ENCODE assay signal across 31 cellular contexts in the genomic region with DNA sequence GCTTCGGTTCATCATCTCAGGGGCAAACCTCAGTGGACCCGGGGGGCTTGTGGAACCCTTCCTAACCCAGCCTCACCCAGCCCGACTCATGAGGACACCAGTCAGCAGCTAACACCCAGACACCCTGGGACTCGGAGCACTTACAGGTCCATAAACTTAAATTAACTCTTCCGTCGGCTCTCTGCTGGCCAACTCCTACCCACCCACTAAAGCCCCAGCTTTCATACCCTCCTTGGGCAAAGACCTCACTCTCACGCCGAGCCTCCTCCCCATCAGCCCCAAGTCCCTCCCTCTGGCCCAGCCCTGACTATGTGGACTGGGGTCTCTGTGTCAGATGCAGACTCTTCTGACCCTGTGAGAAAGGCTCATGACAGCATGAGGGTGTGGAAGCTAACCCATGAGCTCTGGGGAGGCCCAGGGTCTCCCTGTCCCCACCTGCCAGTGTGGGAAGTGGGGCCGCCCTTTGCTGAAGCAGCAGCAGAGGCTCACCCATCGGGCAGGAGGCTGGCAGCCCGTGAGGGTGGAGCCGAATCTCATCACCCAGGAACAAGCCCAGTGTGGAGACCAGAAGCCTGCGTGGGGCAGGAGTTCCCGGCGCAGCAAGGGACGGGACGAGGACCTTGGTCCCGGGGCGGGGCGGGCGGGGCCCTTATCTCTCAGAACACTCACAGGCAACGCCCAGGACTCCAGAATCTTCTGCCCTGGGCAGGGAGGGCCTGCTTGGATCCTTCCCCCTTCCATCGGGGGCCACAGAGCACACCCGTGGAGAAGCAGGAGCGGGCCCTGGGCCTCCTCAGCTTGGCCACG. TPM values are rescaled to one million over a fixed set of nuclear protein-coding genes. Genes with fewer than 3 reads are reported as not detected.
DNase-seq lines count a peak whose midpoint lies in the region; ATAC-seq, FAIRE-seq and TF ChIP-seq lines count a peak whose summit lies in the region.
"Had no signal": no experiment of that assay in that cellular context is flagged by ENCODE, and none has a peak within 500 bp of the region (broad histone marks: within the 10 kb centered on the region; RNA-seq: fewer than 3 reads in every experiment).

No MANE protein-coding gene starts in this region.

- WGBS in transverse colon (ENCODE audit: low coverage in 1 of 2), 2 donors, result 65% methylated on average over 16 of the region's 26 CpGs; no CpG with 5 or more reads in 1 of the 2 donors

- no peaks in the 10 kb centered on the region for H3K4me1 ChIP-seq in astrocyte (ENCODE audit: insufficient read depth, low read length)
- peaks cover 0 to 19% (median 17%) of the 10 kb centered on the region in 4 donors for H3K4me1 ChIP-seq in transverse colon
- H3K4me1 ChIP-seq: sigmoid colon, SJCRH30, testis had no signal

- H3K4me1 Mint-ChIP-seq in activated naive CD8-positive, alpha-beta T cell treated with anti-CD3 and anti-CD28 coated beads, Interleukin-2, amount 10 ng/mL, durations not matched to agents 7 days and 5 days, result no peaks in the 10 kb centered on the region
- peaks cover 2% of the 10 kb centered on the region for H3K4me1 Mint-ChIP-seq in activated naive CD8-positive, alpha-beta T cell treated with anti-CD3 and anti-CD28 coated beads for 36 hours
- H3K4me1 Mint-ChIP-seq in astrocyte (ENCODE audit: low read depth, unreplicated experiment), result no peaks in the 10 kb centered on the region
- H3K4me1 Mint-ChIP-seq in T-helper 2 cell treated with Interferon-gamma antibody and Interleukin-4, amounts not matched to agents 5 μg/mL and 100 μg/mL, for 36 hours (ENCODE audit: low read depth), result no peaks in the 10 kb centered on the region
- H3K4me1 Mint-ChIP-seq in effector memory CD8-positive, alpha-beta T cell (ENCODE audit: low read depth in 2 of 2), result peaks cover 0 to 6% of the 10 kb centered on the region in 2 donors

- H3K4me3 Mint-ChIP-seq in activated naive CD8-positive, alpha-beta T cell treated with anti-CD3 and anti-CD28 coated beads, Interleukin-2, amount 10 ng/mL, durations not matched to agents 7 days and 5 days, result no peak overlapping the region
- H3K4me3 Mint-ChIP-seq in activated naive CD8-positive, alpha-beta T cell treated with anti-CD3 and anti-CD28 coated beads for 36 hours, result no peak overlapping the region
- H3K4me3 Mint-ChIP-seq in astrocyte (ENCODE audit: unreplicated experiment), result no peak overlapping the region
- H3K4me3 Mint-ChIP-seq in T-helper 2 cell treated with Interferon-gamma antibody and Interleukin-4, amounts not matched to agents 5 μg/mL and 100 μg/mL, for 36 hours, result no peak overlapping the region
- H3K4me3 Mint-ChIP-seq in effector memory CD8-positive, alpha-beta T cell, result no peak overlapping the region
- H3K4me3 Mint-ChIP-seq: activated T-cell treated with anti-CD3 and anti-CD28 coated beads, Interleukin-2, amount 50 U/mL, for 24 hours; CD4-positive, alpha-beta memory T cell; IgD-negative memory B cell had no signal

- TF ChIP-seq POLR2A in transverse colon (IDR thresholded peaks at IDR 0.05), result no peak
- TF ChIP-seq POLR2A in H54 (IDR thresholded peaks at IDR 0.05; ENCODE audit: low read depth, low read length), result no peak

- H3K9ac ChIP-seq in astrocyte (ENCODE audit: low read length), result no peak overlapping the region

- no peak overlapping the region for H3K4me2 ChIP-seq in astrocyte (ENCODE audit: low read length)

- H3K27ac ChIP-seq in astrocyte (ENCODE audit: low read depth, low read length), result no peak overlapping the region
- peak overlapping the region; percentile 66 to 82 (median 72) for H3K27ac ChIP-seq in transverse colon
- H3K27ac ChIP-seq: epithelial cell of prostate, sigmoid colon, SJCRH30, testis had no signal

- no peaks in the 10 kb centered on the region for H3K27me3 Mint-ChIP-seq in activated naive CD8-positive, alpha-beta T cell treated with anti-CD3 and anti-CD28 coated beads, Interleukin-2, amount 10 ng/mL, durations not matched to agents 7 days and 5 days
- no peaks in the 10 kb centered on the region for H3K27me3 Mint-ChIP-seq in activated naive CD8-positive, alpha-beta T cell treated with anti-CD3 and anti-CD28 coated beads for 36 hours
- H3K27me3 Mint-ChIP-seq in astrocyte (ENCODE audit: low read depth, unreplicated experiment), result no peaks in the 10 kb centered on the region
- no peaks in the 10 kb centered on the region for H3K27me3 Mint-ChIP-seq in T-helper 2 cell treated with Interferon-gamma antibody and Interleukin-4, amounts not matched to agents 5 μg/mL and 100 μg/mL, for 36 hours (ENCODE audit: low read depth)
- no peaks in the 10 kb centered on the region for H3K27me3 Mint-ChIP-seq in effector memory CD8-positive, alpha-beta T cell
- H3K27me3 Mint-ChIP-seq: activated T-cell treated with anti-CD3 and anti-CD28 coated beads, Interleukin-2, amount 50 U/mL, for 24 hours; CD4-positive, alpha-beta memory T cell; IgD-negative memory B cell had no signal

- in situ Hi-C loops in transverse colon (cut with MboI; ENCODE audit: low pct_ligation_motif_present in 1 of 4, low pct_unique_long_range_greater_than_20kb in 1 of 4, low sequenced_read_pairs in 3 of 4), result no loop called here

- TF ChIP-seq CTCF in astrocyte (IDR thresholded peaks at IDR 0.05; ENCODE audit: insufficient read depth, low read depth, low read length), result no peak
- no peak for TF ChIP-seq CTCF in transverse colon (IDR thresholded peaks at IDR 0.05)

- peaks cover 53% of the 10 kb centered on the region for H3K79me2 ChIP-seq in astrocyte (ENCODE audit: insufficient read depth, low read length)

- no peak for ATAC-seq in activated naive CD8-positive, alpha-beta T cell treated with anti-CD3 and anti-CD28 coated beads, Interleukin-2, amount 10 ng/mL, durations not matched to agents 7 days and 5 days (ENCODE audit: low read depth)
- no peak for ATAC-seq in effector memory CD8-positive, alpha-beta T cell (replicated peaks)
- ATAC-seq: stimulated activated naive CD8-positive, alpha-beta T cell treated with anti-CD3 and anti-CD28 coated beads, Interleukin-15, Interleukin-2, amounts not matched to agents 100 U/mL and 50 U/mL, for 24 hours had no signal

- DNase-seq in activated naive CD8-positive, alpha-beta T cell treated with anti-CD3 and anti-CD28 coated beads, Interleukin-2, amount 10 ng/mL, durations not matched to agents 7 days and 5 days, result no peak
- DNase-seq in activated naive CD8-positive, alpha-beta T cell treated with anti-CD3 and anti-CD28 coated beads for 36 hours, result no peak
- DNase-seq in astrocyte (ENCODE audit: low read depth) (no peak), inferior parietal cortex (ENCODE audit: extremely low spot score) (peak; percentile 17), transverse colon (peak; percentile 80), H54 (ENCODE audit: insufficient read length, low spot score) (no peak)
- DNase-seq in T-helper 2 cell treated with Interferon-gamma antibody and Interleukin-4, amounts not matched to agents 5 μg/mL and 100 μg/mL, for 36 hours (ENCODE audit: low spot score), result no peak
- DNase-seq in effector memory CD8-positive, alpha-beta T cell, result no peak
- DNase-seq: activated gamma-delta T cell treated with Interleukin-2 at 50 U/mL for 16 hours; activated T-cell treated with anti-CD3 and anti-CD28 coated beads, Interleukin-2, amount 50 U/mL, for 24 hours; AML-193; dorsolateral prefrontal cortex; GOT3; head of caudate nucleus; kidney glomerular epithelial cell; NCI-H1105; NCI-H1930; NCI-H524 treated with DMSO at 0.1 percent for 48 hours; posterior cingulate gyrus; sigmoid colon; SJCRH30; stimulated activated naive CD8-positive, alpha-beta T cell treated with anti-CD3 and anti-CD28 coated beads, Interleukin-15, Interleukin-2, amounts not matched to agents 100 U/mL and 50 U/mL, for 24 hours; T-helper 1 cell; testis had no signal

- intact Hi-C loops in transverse colon (cut with DNase I; ENCODE audit: low total_unique reads), result no loop called here

- TF ChIP-seq EP300 in transverse colon (IDR thresholded peaks at IDR 0.05; ENCODE audit: low read depth), result no peak

- H3K27me3 ChIP-seq in astrocyte (ENCODE audit: insufficient read depth, low read length) (no peaks in the 10 kb centered on the region), transverse colon (no peaks in the 10 kb centered on the region)
- H3K27me3 ChIP-seq: dorsolateral prefrontal cortex, sigmoid colon, SJCRH30, testis had no signal

- H3K36me3 ChIP-seq in astrocyte (ENCODE audit: insufficient read depth, low read length), result peaks cover 3% of the 10 kb centered on the region
- H3K36me3 ChIP-seq in transverse colon, result peaks cover 0 to 3% (median 0%) of the 10 kb centered on the region in 4 donors

- no peaks in the 10 kb centered on the region for H3K9me3 Mint-ChIP-seq in activated naive CD8-positive, alpha-beta T cell treated with anti-CD3 and anti-CD28 coated beads, Interleukin-2, amount 10 ng/mL, durations not matched to agents 7 days and 5 days
- no peaks in the 10 kb centered on the region for H3K9me3 Mint-ChIP-seq in activated naive CD8-positive, alpha-beta T cell treated with anti-CD3 and anti-CD28 coated beads for 36 hours
- peaks cover 2% of the 10 kb centered on the region for H3K9me3 Mint-ChIP-seq in astrocyte (ENCODE audit: unreplicated experiment)
- H3K9me3 Mint-ChIP-seq in T-helper 2 cell treated with Interferon-gamma antibody and Interleukin-4, amounts not matched to agents 5 μg/mL and 100 μg/mL, for 36 hours, result no peaks in the 10 kb centered on the region
- no peaks in the 10 kb centered on the region for H3K9me3 Mint-ChIP-seq in effector memory CD8-positive, alpha-beta T cell
- H3K9me3 Mint-ChIP-seq: activated T-cell treated with anti-CD3 and anti-CD28 coated beads, Interleukin-2, amount 50 U/mL, for 24 hours; CD4-positive, alpha-beta memory T cell; IgD-negative memory B cell had no signal

- H3K9me3 ChIP-seq in astrocyte (ENCODE audit: insufficient read depth, low read depth, low read length) (peaks cover 3% of the 10 kb centered on the region), transverse colon (no peaks in the 10 kb centered on the region)
- H3K9me3 ChIP-seq: sigmoid colon, SJCRH30, testis had no signal

- FAIRE-seq in astrocyte (lab: Jason Lieb, UNC) (no peak), H54 (lab: Jason Lieb, UNC) (no peak)
- FAIRE-seq: A204.1, GM12892, RCC 7860 had no signal

- peaks cover 11% of the 10 kb centered on the region for H3K36me3 Mint-ChIP-seq in activated naive CD8-positive, alpha-beta T cell treated with anti-CD3 and anti-CD28 coated beads, Interleukin-2, amount 10 ng/mL, durations not matched to agents 7 days and 5 days
- peaks cover 6% of the 10 kb centered on the region for H3K36me3 Mint-ChIP-seq in activated naive CD8-positive, alpha-beta T cell treated with anti-CD3 and anti-CD28 coated beads for 36 hours
- peaks cover 17% of the 10 kb centered on the region for H3K36me3 Mint-ChIP-seq in astrocyte (ENCODE audit: low read depth, unreplicated experiment)
- peaks cover 5% of the 10 kb centered on the region for H3K36me3 Mint-ChIP-seq in T-helper 2 cell treated with Interferon-gamma antibody and Interleukin-4, amounts not matched to agents 5 μg/mL and 100 μg/mL, for 36 hours (ENCODE audit: low read depth)
- peaks cover 20% of the 10 kb centered on the region for H3K36me3 Mint-ChIP-seq in effector memory CD8-positive, alpha-beta T cell (ENCODE audit: insufficient read depth)
- H3K36me3 Mint-ChIP-seq: IgD-negative memory B cell had no signal

- no peak overlapping the region for H2AFZ ChIP-seq in astrocyte (ENCODE audit: low read depth, low read length)

- H3K4me3 ChIP-seq in astrocyte (ENCODE audit: insufficient read depth, low read depth, low read length), result no peak overlapping the region
- no peak overlapping the region for H3K4me3 ChIP-seq in transverse colon
- H3K4me3 ChIP-seq: dorsolateral prefrontal cortex, lung, sigmoid colon, SJCRH30, testis had no signal

- POLR2A ChIA-PET in activated naive CD8-positive, alpha-beta T cell treated with anti-CD3 and anti-CD28 coated beads, Interleukin-2, amount 10 ng/mL, durations not matched to agents 7 days and 5 days (lab: Charles Lee), result no interaction called here

- peak overlapping the region; percentile 33 for H3K27ac Mint-ChIP-seq in activated naive CD8-positive, alpha-beta T cell treated with anti-CD3 and anti-CD28 coated beads, Interleukin-2, amount 10 ng/mL, durations not matched to agents 7 days and 5 days
- no peak overlapping the region for H3K27ac Mint-ChIP-seq in activated naive CD8-positive, alpha-beta T cell treated with anti-CD3 and anti-CD28 coated beads for 36 hours
- H3K27ac Mint-ChIP-seq in astrocyte (ENCODE audit: unreplicated experiment), result peak overlapping the region; percentile 84
- no peak overlapping the region for H3K27ac Mint-ChIP-seq in T-helper 2 cell treated with Interferon-gamma antibody and Interleukin-4, amounts not matched to agents 5 μg/mL and 100 μg/mL, for 36 hours
- H3K27ac Mint-ChIP-seq in effector memory CD8-positive, alpha-beta T cell, result no peak overlapping the region
- H3K27ac Mint-ChIP-seq: activated T-cell treated with anti-CD3 and anti-CD28 coated beads, Interleukin-2, amount 50 U/mL, for 24 hours; IgD-negative memory B cell had no signal

- peaks cover 76% of the 10 kb centered on the region for H4K20me1 ChIP-seq in astrocyte (ENCODE audit: insufficient read depth, low read length)

RNA-seq across cellular contexts. Expression of gene TCF3, which starts 19.8 kb away (rescaled TPM):
- total RNA-seq in activated naive CD8-positive, alpha-beta T cell treated with anti-CD3 and anti-CD28 coated beads, Interleukin-2, amount 10 ng/mL, durations not matched to agents 7 days and 5 days, result 100 to 1,000 TPM; 102 to 109 TPM
- total RNA-seq in activated naive CD8-positive, alpha-beta T cell treated with anti-CD3 and anti-CD28 coated beads for 36 hours, result 100 to 1,000 TPM; 106 TPM
- total RNA-seq in astrocyte, result 156 and 173 TPM in 2 replicates
- total RNA-seq in transverse colon, result 100 to 1,000 TPM in 1 of 4 donors, 10 to 100 TPM in 3; 55.9 to 160 (median 79.7) TPM

RNA-seq across cellular contexts. Expression of gene UQCR11, which starts 27.4 kb away (rescaled TPM):
- total RNA-seq in activated naive CD8-positive, alpha-beta T cell treated with anti-CD3 and anti-CD28 coated beads, Interleukin-2, amount 10 ng/mL, durations not matched to agents 7 days and 5 days, result 100 to 1,000 TPM; 176 to 181 TPM
- total RNA-seq in activated naive CD8-positive, alpha-beta T cell treated with anti-CD3 and anti-CD28 coated beads for 36 hours, result 100 to 1,000 TPM; 229 to 244 TPM
- total RNA-seq in astrocyte, result 255 and 257 TPM in 2 replicates
- 100 to 1,000 TPM in 1 of 4 donors, 10 to 100 TPM in 3; 19.9 to 120 (median 60.8) TPM for total RNA-seq in transverse colon

RNA-seq across cellular contexts. Expression of gene MBD3, which starts 40.0 kb away (rescaled TPM):
- total RNA-seq in activated naive CD8-positive, alpha-beta T cell treated with anti-CD3 and anti-CD28 coated beads, Interleukin-2, amount 10 ng/mL, durations not matched to agents 7 days and 5 days, result 10 to 100 TPM; 68.9 to 72.7 TPM
- total RNA-seq in activated naive CD8-positive, alpha-beta T cell treated with anti-CD3 and anti-CD28 coated beads for 36 hours, result 100 to 1,000 TPM; 111 to 117 TPM
- 64.0 and 71.9 TPM in 2 replicates for total RNA-seq in astrocyte
- 100 to 1,000 TPM in 1 of 4 donors, 10 to 100 TPM in 3; 61.4 to 121 (median 68.7) TPM for total RNA-seq in transverse colon

Comparison
In these comparisons a context has a peak if more than half of its experiments do, and no peak if none do; other contexts are left out.
1. H3K27ac Mint-ChIP-seq: peak in activated naive CD8-positive, alpha-beta T cell treated with anti-CD3 and anti-CD28 coated beads, Interleukin-2, amount 10 ng/mL, durations not matched to agents 7 days and 5 days (single experiment) and astrocyte (single experiment); none in activated naive CD8-positive, alpha-beta T cell treated with anti-CD3 and anti-CD28 coated beads for 36 hours (single experiment), T-helper 2 cell treated with Interferon-gamma antibody and Interleukin-4, amounts not matched to agents 5 μg/mL and 100 μg/mL, for 36 hours (single experiment) and effector memory CD8-positive, alpha-beta T cell (0 of 2).
2. DNase-seq: peak in inferior parietal cortex (single experiment) and transverse colon (single experiment); none in activated naive CD8-positive, alpha-beta T cell treated with anti-CD3 and anti-CD28 coated beads, Interleukin-2, amount 10 ng/mL, durations not matched to agents 7 days and 5 days (single experiment), activated naive CD8-positive, alpha-beta T cell treated with anti-CD3 and anti-CD28 coated beads for 36 hours (single experiment), astrocyte (single experiment), T-helper 2 cell treated with Interferon-gamma antibody and Interleukin-4, amounts not matched to agents 5 μg/mL and 100 μg/mL, for 36 hours (single experiment), H54 (single experiment) and effector memory CD8-positive, alpha-beta T cell (0 of 3).